Comparison of ENCODE assay signal across 23 cellular contexts in the genomic region with DNA sequence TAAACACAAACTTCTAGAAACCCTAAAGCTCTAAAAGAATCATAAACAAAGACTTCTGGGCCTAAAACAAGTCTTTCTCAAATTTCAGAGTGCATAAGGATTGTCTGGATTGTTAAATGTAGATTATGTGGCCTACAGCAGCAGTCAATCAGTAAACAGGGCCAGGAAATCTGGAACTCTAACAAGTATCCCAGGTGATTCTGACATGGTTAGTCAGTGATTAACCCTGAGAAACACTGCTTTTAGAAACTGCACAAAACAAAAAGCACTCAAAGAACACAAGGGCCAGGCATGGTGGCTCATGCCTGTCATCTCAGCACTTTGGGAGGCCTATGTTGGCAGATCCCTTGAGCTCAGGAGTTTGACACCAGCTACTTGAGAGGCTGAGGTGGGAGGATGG. TPM values are rescaled to one million over a fixed set of nuclear protein-coding genes. Genes with fewer than 3 reads are reported as not detected.
A peak's percentile ranks its signal among the peaks of the same experiment; 100 is the strongest.
DNase-seq lines count a peak whose midpoint lies in the region; ATAC-seq and TF ChIP-seq lines count a peak whose summit lies in the region.
"Had no signal": no experiment of that assay in that cellular context is flagged by ENCODE, and none has a peak within 500 bp of the region (broad histone marks: within the 10 kb centered on the region; RNA-seq: fewer than 3 reads in every experiment).

No MANE protein-coding gene starts in this region.

- no peaks in the 10 kb centered on the region for H3K9me3 Mint-ChIP-seq in activated CD4-positive, alpha-beta T cell treated with anti-CD3 and anti-CD28 coated beads, Interleukin-2, amount 10 ng/mL, durations not matched to agents 7 days and 5 days
- no peaks in the 10 kb centered on the region for H3K9me3 Mint-ChIP-seq in progenitor cell of endocrine pancreas (ENCODE audit: low read depth)
- H3K9me3 Mint-ChIP-seq: HFFc6 had no signal

- no peak for TF ChIP-seq CTCF in progenitor cell of endocrine pancreas (IDR thresholded peaks at IDR 0.05; ENCODE audit: unreplicated experiment)

- H3K27me3 Mint-ChIP-seq in activated CD4-positive, alpha-beta T cell treated with anti-CD3 and anti-CD28 coated beads, Interleukin-2, amount 10 ng/mL, durations not matched to agents 7 days and 5 days, result no peaks in the 10 kb centered on the region
- H3K27me3 Mint-ChIP-seq in progenitor cell of endocrine pancreas, result no peaks in the 10 kb centered on the region

- CTCF ChIA-PET in activated CD4-positive, alpha-beta T cell treated with anti-CD3 and anti-CD28 coated beads, Interleukin-2, amount 10 ng/mL, durations not matched to agents 7 days and 5 days (lab: Charles Lee), result interaction anchor here (0.7 to 1.7 kb wide), 7 partner anchors 10 to 143 kb away, joined by 4 to 6 read pairs (median 5); no protein-coding TSS in a partner anchor

- H3K4me3 Mint-ChIP-seq in activated CD4-positive, alpha-beta T cell treated with anti-CD3 and anti-CD28 coated beads, Interleukin-2, amount 10 ng/mL, durations not matched to agents 7 days and 5 days, result no peak overlapping the region
- H3K4me3 Mint-ChIP-seq in progenitor cell of endocrine pancreas (ENCODE audit: low read depth), result no peak overlapping the region
- H3K4me3 Mint-ChIP-seq: HFFc6 had no signal

- POLR2A ChIA-PET in activated CD4-positive, alpha-beta T cell treated with anti-CD3 and anti-CD28 coated beads, Interleukin-2, amount 10 ng/mL, durations not matched to agents 7 days and 5 days (lab: Charles Lee), result no interaction called here

- DNase-seq in activated CD4-positive, alpha-beta T cell treated with anti-CD3 and anti-CD28 coated beads, Interleukin-2, amount 10 ng/mL, durations not matched to agents 7 days and 5 days, result no peak
- no peak for DNase-seq in activated CD4-positive, alpha-beta T cell treated with anti-CD3 and anti-CD28 coated beads, Interleukin-2, amount 50 U/mL, for 4 hours
- DNase-seq in Caki2 (ENCODE audit: low read depth), result peak; percentile 72
- DNase-seq in epithelial cell of prostate (ENCODE audit: low read depth, low spot score), result no peak
- DNase-seq in progenitor cell of endocrine pancreas (ENCODE audit: low spot score, unreplicated experiment), result no peak
- no peak for DNase-seq in hypothalamus (lab: John Stamatoyannopoulos, UW)
- DNase-seq in NCI-H2196 (lab: John Stamatoyannopoulos, UW; ENCODE audit: unreplicated experiment), result no peak
- DNase-seq: DMS 273 treated with DMSO at 0.1 percent for 48 hours, DND-41, H7, HFFc6, NCI-H1417, NCI-H187, NCI-H2107, NCI-H2227 treated with DMSO at 0.1 percent for 48 hours, NCI-H524, PC-3, RPMI8226, SIG-M5 had no signal

- ATAC-seq in HG02938 (IDR thresholded peaks at IDR 0.05; ENCODE audit: unreplicated experiment), result no peak
- ATAC-seq: PC-3 had no signal

- peaks cover 43% of the 10 kb centered on the region for H3K4me1 Mint-ChIP-seq in activated CD4-positive, alpha-beta T cell treated with anti-CD3 and anti-CD28 coated beads, Interleukin-2, amount 10 ng/mL, durations not matched to agents 7 days and 5 days
- peaks cover under 1% of the 10 kb centered on the region for H3K4me1 Mint-ChIP-seq in progenitor cell of endocrine pancreas (ENCODE audit: low read depth)

- in situ Hi-C loops in Caki2 (cut with HindIII; ENCODE audit: low pct_unique_long_range_greater_than_20kb, low sequenced_read_pairs), result no loop called here

- peak overlapping the region; percentile 23 for H3K27ac ChIP-seq in epithelial cell of prostate
- H3K27ac ChIP-seq: C4-2B, HL-60, KMS-11 had no signal

- H3K36me3 Mint-ChIP-seq in activated CD4-positive, alpha-beta T cell treated with anti-CD3 and anti-CD28 coated beads, Interleukin-2, amount 10 ng/mL, durations not matched to agents 7 days and 5 days (ENCODE audit: low read depth), result peaks cover 32% of the 10 kb centered on the region
- peaks cover 7% of the 10 kb centered on the region for H3K36me3 Mint-ChIP-seq in progenitor cell of endocrine pancreas (ENCODE audit: insufficient read depth)

- peak overlapping the region; percentile 60 for H3K27ac Mint-ChIP-seq in activated CD4-positive, alpha-beta T cell treated with anti-CD3 and anti-CD28 coated beads, Interleukin-2, amount 10 ng/mL, durations not matched to agents 7 days and 5 days
- peak overlapping the region; percentile 41 for H3K27ac Mint-ChIP-seq in progenitor cell of endocrine pancreas
- H3K27ac Mint-ChIP-seq: HFFc6 had no signal

RNA-seq across cellular contexts. Expression of a gene that starts 6.1 kb away (rescaled TPM):
- total RNA-seq in activated CD4-positive, alpha-beta T cell treated with anti-CD3 and anti-CD28 coated beads, Interleukin-2, amount 10 ng/mL, durations not matched to agents 7 days and 5 days, result 10 to 100 TPM; 18.6 to 22.7 TPM
- 24.5 and 37.1 TPM in 2 replicates for total RNA-seq in Caki2 (2014; rRNA removed; shearing (Covaris generic); ENCODE audit: low replicate concordance)
- 31.2 and 37.1 TPM in 2 replicates for total RNA-seq in progenitor cell of endocrine pancreas

RNA-seq across cellular contexts. Expression of a gene that starts 6.4 kb away (rescaled TPM):
- 10 to 100 TPM; 29.3 to 29.8 TPM for total RNA-seq in activated CD4-positive, alpha-beta T cell treated with anti-CD3 and anti-CD28 coated beads, Interleukin-2, amount 10 ng/mL, durations not matched to agents 7 days and 5 days
- total RNA-seq in Caki2 (2014; rRNA removed; shearing (Covaris generic); ENCODE audit: low replicate concordance), result 139 and 161 TPM in 2 replicates
- 32.8 and 35.0 TPM in 2 replicates for total RNA-seq in progenitor cell of endocrine pancreas

RNA-seq across cellular contexts. Expression of a gene that starts 19.7 kb away (rescaled TPM):
- 1 to 10 TPM; 6.3 to 7.0 TPM for total RNA-seq in activated CD4-positive, alpha-beta T cell treated with anti-CD3 and anti-CD28 coated beads, Interleukin-2, amount 10 ng/mL, durations not matched to agents 7 days and 5 days
- total RNA-seq in Caki2 (2014; rRNA removed; shearing (Covaris generic); ENCODE audit: low replicate concordance), result 1.6 and 3.1 TPM in 2 replicates
- total RNA-seq in progenitor cell of endocrine pancreas, result 17.3 and 19.4 TPM in 2 replicates

RNA-seq across cellular contexts. Expression of a gene that starts 26.7 kb away (rescaled TPM):
- total RNA-seq in activated CD4-positive, alpha-beta T cell treated with anti-CD3 and anti-CD28 coated beads, Interleukin-2, amount 10 ng/mL, durations not matched to agents 7 days and 5 days, result 100 to 1,000 TPM; 461 to 520 TPM
- total RNA-seq in Caki2 (2014; rRNA removed; shearing (Covaris generic); ENCODE audit: low replicate concordance), result 209 and 278 TPM in 2 replicates
- total RNA-seq in progenitor cell of endocrine pancreas, result 10.4 and 11.7 TPM in 2 replicates
